ENCODE assay signal across 8 cellular contexts in genomic region chr2:137964066-137964858, GRCh38. TPM values are rescaled to one million over a fixed set of nuclear protein-coding genes. Genes with fewer than 3 reads are reported as not detected.
A peak's percentile ranks its signal among the peaks of the same experiment; 100 is the strongest.
DNase-seq lines count a peak whose midpoint lies in the region; ATAC-seq and TF ChIP-seq lines count a peak whose summit lies in the region.

TSS of gene HNMT (plus strand) at chr2:137964473. CDS start at chr2:137964492, 19 bp downstream.

- no peaks in the 10 kb centered on the region for H3K36me3 ChIP-seq in urinary bladder (ENCODE audit: insufficient read depth)

- H3K4me3 ChIP-seq in epithelial cell of esophagus (ENCODE audit: low read length), result no peak within 1 kb of the TSS
- peak within 1 kb of the TSS; percentile 47 for H3K4me3 ChIP-seq in urinary bladder (ENCODE audit: low read depth, low read length)

- 7% methylated on average over 15 of the region's 15 CpGs for WGBS in urinary bladder

- DNase-seq in G401 (ENCODE audit: low spot score), result peak; percentile 13
- DNase-seq in OCI-M2 (lab: John Stamatoyannopoulos, UW; ENCODE audit: unreplicated experiment), result peak; percentile 30
- peak; percentile 36 for DNase-seq in epithelial cell of esophagus (ENCODE audit: low read depth)
- no peak for DNase-seq in mesenteric fat pad (ENCODE audit: low spot score)
- no peak for DNase-seq in NCI-H1092 treated with DMSO at 0.1 percent for 48 hours (lab: John Stamatoyannopoulos, UW)

- no peak for TF ChIP-seq CTCF in epithelial cell of esophagus (IDR thresholded peaks at IDR 0.05; ENCODE audit: insufficient read depth, low read depth, low read length, missing control alignments)

- ATAC-seq in HG03439 (IDR thresholded peaks at IDR 0.05; ENCODE audit: unreplicated experiment) (no peak), GM19467 (IDR thresholded peaks at IDR 0.05; ENCODE audit: unreplicated experiment) (no peak)

- in situ Hi-C loops in G401 (cut with HindIII; ENCODE audit: low sequenced_read_pairs), result no loop called here

- peaks cover 2% of the 10 kb centered on the region for H3K4me1 ChIP-seq in urinary bladder (ENCODE audit: insufficient read depth)

- H3K27ac ChIP-seq in urinary bladder (ENCODE audit: low read depth), result peak within 1 kb of the TSS; percentile 94

RNA-seq across cellular contexts. Expression of gene HNMT, which starts in this region (rescaled TPM):
- total RNA-seq in G401 (2014; rRNA removed; shearing (Covaris generic)), result not detected in 2 replicates
- total RNA-seq in mesenteric fat pad (91.4 TPM), urinary bladder (179 TPM)
- 44.7 TPM for polyA plus RNA-seq in urinary bladder

Comparison
In these comparisons a context has a peak if more than half of its experiments do, and no peak if none do; other contexts are left out.
1. RNA of gene HNMT (total RNA-seq): 179 TPM in urinary bladder (single experiment) and 91.4 TPM in mesenteric fat pad (single experiment); not detected in G401; every median in the first group is over 10 times any median in the second.
2. Peak in DNase-seq in G401; RNA of the gene not detected or under 1 TPM.
3. DNase-seq: peak in OCI-M2 (single experiment) and epithelial cell of esophagus (single experiment); none in mesenteric fat pad (single experiment) and NCI-H1092 treated with DMSO at 0.1 percent for 48 hours (single experiment).